In genomic region chr4:141635726-141636076, GRCh38 we compare ENCODE assay signal across 1 cellular context.
TF ChIP-seq lines count a peak whose summit lies in the region.

No MANE protein-coding gene starts in this region.

TF ChIP-seq in GM12878, 131 proteins besides CTCF, POLR2A, EP300 and RAD21 (continued from another document):
- TF ChIP-seq ZNF592 (IDR thresholded peaks at IDR 0.05) (no peak), NFXL1 (IDR thresholded peaks at IDR 0.05; ENCODE audit: borderline replicate concordance) (no peak)
